Comparison of ENCODE assay signal across 8 cellular contexts in the genomic region with DNA sequence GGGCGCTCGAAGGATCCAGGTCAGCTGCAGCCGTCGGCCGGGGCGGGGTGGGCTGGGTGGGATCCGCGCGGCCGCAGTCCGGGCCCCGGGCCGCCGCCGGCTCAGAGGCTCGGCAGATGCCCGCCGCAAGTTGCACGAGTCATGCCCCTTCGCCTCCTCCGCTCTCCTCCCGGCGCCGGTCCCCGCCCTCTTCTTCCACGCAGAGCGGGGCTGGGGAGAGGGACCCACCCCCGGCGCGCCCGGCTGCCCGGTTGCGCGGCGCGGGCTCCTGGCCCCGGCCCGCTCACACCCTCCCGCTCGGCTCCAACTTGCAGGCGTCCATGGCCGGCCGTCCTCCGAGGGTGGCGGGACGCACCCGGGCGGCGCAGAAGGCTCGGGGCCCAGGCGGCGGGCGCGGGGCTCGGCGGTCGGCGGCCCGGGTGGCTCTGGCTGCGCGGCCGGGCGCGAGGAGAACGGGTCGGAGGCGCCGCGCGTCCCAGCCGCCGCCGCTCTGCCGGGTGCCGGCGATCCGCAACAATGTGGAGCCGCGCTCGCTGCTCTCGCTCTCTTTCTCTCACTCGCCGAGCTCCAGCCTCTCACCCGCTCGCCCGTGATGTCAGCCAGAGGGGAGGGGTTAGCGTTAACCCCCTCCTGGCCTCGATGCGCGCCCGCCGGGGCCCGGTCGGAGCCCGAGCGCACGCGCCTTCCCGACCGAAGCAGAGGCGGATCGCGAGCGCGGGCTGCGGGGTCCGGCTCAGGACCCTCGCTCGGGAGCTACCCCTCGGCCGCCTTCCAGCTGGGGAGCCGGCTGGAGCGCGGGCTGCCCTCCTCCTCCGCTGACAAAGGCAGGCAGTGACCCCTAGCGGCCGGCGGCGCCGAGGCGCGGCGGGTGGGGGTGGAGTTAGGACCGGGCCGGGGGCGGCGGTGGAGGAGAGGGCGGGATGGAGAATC. TPM values are rescaled to one million over a fixed set of nuclear protein-coding genes. Genes with fewer than 3 reads are reported as not detected.
DNase-seq lines count a peak whose midpoint lies in the region; ATAC-seq and TF ChIP-seq lines count a peak whose summit lies in the region.

A gene with protein sequence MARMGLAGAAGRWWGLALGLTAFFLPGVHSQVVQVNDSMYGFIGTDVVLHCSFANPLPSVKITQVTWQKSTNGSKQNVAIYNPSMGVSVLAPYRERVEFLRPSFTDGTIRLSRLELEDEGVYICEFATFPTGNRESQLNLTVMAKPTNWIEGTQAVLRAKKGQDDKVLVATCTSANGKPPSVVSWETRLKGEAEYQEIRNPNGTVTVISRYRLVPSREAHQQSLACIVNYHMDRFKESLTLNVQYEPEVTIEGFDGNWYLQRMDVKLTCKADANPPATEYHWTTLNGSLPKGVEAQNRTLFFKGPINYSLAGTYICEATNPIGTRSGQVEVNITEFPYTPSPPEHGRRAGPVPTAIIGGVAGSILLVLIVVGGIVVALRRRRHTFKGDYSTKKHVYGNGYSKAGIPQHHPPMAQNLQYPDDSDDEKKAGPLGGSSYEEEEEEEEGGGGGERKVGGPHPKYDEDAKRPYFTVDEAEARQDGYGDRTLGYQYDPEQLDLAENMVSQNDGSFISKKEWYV (minus strand): TSS at position 550 of the 930 bp plus-strand sequence. CDS start 647 bp downstream, outside the sequence.

- peaks cover 25% of the 10 kb centered on the region for H3K4me1 ChIP-seq in HUES48 (ENCODE audit: control insufficient read depth, insufficient read depth, low read length)
- H3K4me1 ChIP-seq in PC-9 (replicated peaks; ENCODE audit: insufficient read depth): peaks cover 21% of the 10 kb centered on the region
- H3K4me1 ChIP-seq in esophagus squamous epithelium: peaks cover 12 to 58% (median 26%) of the 10 kb centered on the region in 3 donors

- WGBS in esophagus squamous epithelium, 2 donors: 0% methylated on average over 13 of the region's 128 CpGs; no CpG with 5 or more reads in 1 of the 2 donors

- no peaks in the 10 kb centered on the region for H3K9me3 Mint-ChIP-seq in activated T-cell treated with anti-CD3 and anti-CD28 coated beads, Interleukin-2, amount 50 U/mL, for 72 hours
- H3K9me3 Mint-ChIP-seq in naive B cell: no peaks in the 10 kb centered on the region

- no peaks in the 10 kb centered on the region for H3K9me3 ChIP-seq in HUES48 (ENCODE audit: control insufficient read depth, insufficient read depth, low read length)
- no peaks in the 10 kb centered on the region for H3K9me3 ChIP-seq in PC-9 (ENCODE audit: insufficient read depth, low read depth)
- no peaks in the 10 kb centered on the region for H3K9me3 ChIP-seq in esophagus squamous epithelium

- H3K4me3 Mint-ChIP-seq in activated T-cell treated with anti-CD3 and anti-CD28 coated beads, Interleukin-2, amount 50 U/mL, for 72 hours: peak within 1 kb of the TSS; percentile 86 to 88
- H3K4me3 Mint-ChIP-seq in naive B cell: peak within 1 kb of the TSS; percentile 87 to 97 (median 94)

- ATAC-seq in GM21390 (IDR thresholded peaks at IDR 0.05; ENCODE audit: unreplicated experiment) (peak; percentile 84), naive B cell (ENCODE audit: low read depth in 2 of 2) (peak; percentile 87 to 88)
- ATAC-seq in activated T-cell treated with anti-CD3 and anti-CD28 coated beads, Interleukin-2, amount 50 U/mL, for 72 hours (replicated peaks in 1 of 2): peak; percentile 91 to 92

- peaks cover 48% of the 10 kb centered on the region for H3K27me3 Mint-ChIP-seq in activated T-cell treated with anti-CD3 and anti-CD28 coated beads, Interleukin-2, amount 50 U/mL, for 72 hours (ENCODE audit: low read depth)
- peaks cover 21 to 35% (median 24%) of the 10 kb centered on the region in 3 donors for H3K27me3 Mint-ChIP-seq in naive B cell

- TF ChIP-seq CTCF in PC-9 (conservative IDR thresholded peaks at IDR 0.05) (peak; percentile 99), esophagus squamous epithelium (IDR thresholded peaks at IDR 0.05) (peak; percentile 78 to 96 (median 88))

- H3K79me2 ChIP-seq in PC-9 (ENCODE audit: low read depth): peaks cover 37% of the 10 kb centered on the region

- H3K27ac ChIP-seq in HUES48 (ENCODE audit: low read depth, low read length): peak within 1 kb of the TSS; percentile 77
- no peak within 1 kb of the TSS for H3K27ac ChIP-seq in PC-9
- H3K27ac ChIP-seq in esophagus squamous epithelium: peak within 1 kb of the TSS; percentile 93 to 98 (median 98)

- DNase-seq in DMS153 treated with DMSO at 0.1 percent for 48 hours (lab: John Stamatoyannopoulos, UW; ENCODE audit: unreplicated experiment) (peak; percentile 86), PC-9 (peak; percentile 80 to 82), esophagus squamous epithelium (lab: John Stamatoyannopoulos, UW) (peak; percentile 46), naive B cell (peak; percentile 85)
- peak; percentile 88 to 91 for DNase-seq in activated T-cell treated with anti-CD3 and anti-CD28 coated beads, Interleukin-2, amount 50 U/mL, for 72 hours
- peak; percentile 62 to 67 for DNase-seq in stimulated activated CD8-positive, alpha-beta memory T cell treated with anti-CD3 and anti-CD28 coated beads, Interleukin-7, amount 100 ng/mL, for 48 hours (ENCODE audit: extremely low read depth in 1 of 2, low read depth in 1 of 2)

- intact Hi-C loops in PC-9 (cut with micrococcal nuclease; ENCODE audit: unreplicated experiment): loop anchor here (1.0 to 5.0 kb wide), 4 partner anchors 32 to 248 kb away; no protein-coding TSS in a partner anchor
- intact Hi-C loops in esophagus squamous epithelium (cut with DNase I): loop anchor here (5.0 kb wide), 1 partner anchor 47 kb away; no protein-coding TSS in a partner anchor

- H3K36me3 ChIP-seq in HUES48 (ENCODE audit: control insufficient read depth, insufficient read depth, low read length) (no peaks in the 10 kb centered on the region), PC-9 (ENCODE audit: low read depth) (no peaks in the 10 kb centered on the region), esophagus squamous epithelium (peaks cover 0 to under 1% (median 0%) of the 10 kb centered on the region in 3 donors)

- H3K4me3 ChIP-seq in HUES48 (ENCODE audit: low read depth, low read length) (peak within 1 kb of the TSS; percentile 78), PC-9 (peak within 1 kb of the TSS; percentile 93), esophagus squamous epithelium (peak within 1 kb of the TSS; percentile 68 to 95 (median 86))

- H3K36me3 Mint-ChIP-seq in activated T-cell treated with anti-CD3 and anti-CD28 coated beads, Interleukin-2, amount 50 U/mL, for 72 hours (ENCODE audit: insufficient read depth in 2 of 2): no peaks in the 10 kb centered on the region
- no peaks in the 10 kb centered on the region for H3K36me3 Mint-ChIP-seq in naive B cell

- H3K27me3 ChIP-seq in HUES48 (ENCODE audit: control insufficient read depth, insufficient read depth, low read length) (peaks cover 15% of the 10 kb centered on the region; the same call in 1 of the 2 replicates), PC-9 (ENCODE audit: insufficient read depth, low read depth) (0 out of 2 replicates have a peak, but pooled peaks cover 4% of the 10 kb centered on the region), esophagus squamous epithelium (no peaks in the 10 kb centered on the region)

- peak within 1 kb of the TSS; percentile 80 for H2AFZ ChIP-seq in PC-9

- H3K9ac ChIP-seq in HUES48 (ENCODE audit: low read depth, low read length): peak within 1 kb of the TSS; percentile 21; the same call in 1 of the 2 replicates

- peak in 3 of 4 donors; percentile 69 to 87 (median 84) for TF ChIP-seq POLR2A in esophagus squamous epithelium (IDR thresholded peaks at IDR 0.05)

- no peaks in the 10 kb centered on the region for H3K9me2 ChIP-seq in PC-9 (ENCODE audit: insufficient read depth)

- H3K4me2 ChIP-seq in PC-9: peak within 1 kb of the TSS; percentile 95

- H3K4me1 Mint-ChIP-seq in activated T-cell treated with anti-CD3 and anti-CD28 coated beads, Interleukin-2, amount 50 U/mL, for 72 hours (ENCODE audit: low read depth): peaks cover 11% of the 10 kb centered on the region
- peaks cover 31 to 32% (median 31%) of the 10 kb centered on the region in 3 donors for H3K4me1 Mint-ChIP-seq in naive B cell

- CTCF ChIA-PET in PC-9 (lab: Charles Lee): interaction anchor here (0.5 to 1.4 kb wide), 11 partner anchors 14 to 440 kb away, joined by 3 to 17 read pairs (median 3); no protein-coding TSS in a partner anchor

- H4K20me1 ChIP-seq in PC-9 (ENCODE audit: insufficient read depth): peaks cover 6% of the 10 kb centered on the region

- POLR2A ChIA-PET in PC-9 (lab: Charles Lee; ENCODE audit: unreplicated experiment): interaction anchor here (0.5 to 0.6 kb wide), 2 partner anchors 253 to 379 kb away, joined by 3 to 6 read pairs; no protein-coding TSS in a partner anchor

- H3K27ac Mint-ChIP-seq in activated T-cell treated with anti-CD3 and anti-CD28 coated beads, Interleukin-2, amount 50 U/mL, for 72 hours: no peak within 1 kb of the TSS
- H3K27ac Mint-ChIP-seq in naive B cell: peak within 1 kb of the TSS; percentile 69 to 96 (median 85)

- no TSS peak for BruUV-seq in PC-9 (replicated peaks; lab: Mats Ljungman, UMichigan)

- no peaks in the 10 kb centered on the region for H3F3A ChIP-seq in PC-9 (ENCODE audit: insufficient read depth, low read depth)

RNA-seq across cellular contexts. Expression of the gene that starts here (rescaled TPM):
- total RNA-seq in PC-9 (2021): 17.6 and 21.5 TPM in 2 replicates
- total RNA-seq in activated T-cell treated with anti-CD3 and anti-CD28 coated beads, Interleukin-2, amount 50 U/mL, for 72 hours: 1 to 10 TPM; 1.5 to 2.6 TPM
- total RNA-seq in esophagus squamous epithelium: 100 to 1,000 TPM in 2 of 4 donors, 10 to 100 TPM in 2; 72.5 to 163 (median 117) TPM
- polyA plus RNA-seq in naive B cell (ENCODE audit: low read depth in 6 of 6): under 1 TPM in 5 of 6 donors, not detected in 1; 0.24 to 0.74 (median 0.38) TPM

Comparison
In these comparisons a context has a peak if more than half of its experiments do, and no peak if none do; other contexts are left out.
1. Peak in DNase-seq and ATAC-seq in naive B cell; RNA of the gene not detected or under 1 TPM.